8 cellular contexts compared by ENCODE assay signal in genomic region chr19:9935409-9936062, GRCh38. TPM values are rescaled to one million over a fixed set of nuclear protein-coding genes. Genes with fewer than 3 reads are reported as not detected.
DNase-seq lines count a peak whose midpoint lies in the region; ATAC-seq and TF ChIP-seq lines count a peak whose summit lies in the region.

No MANE protein-coding gene starts in this region.

- DNase-seq in CD8-positive, alpha-beta memory T cell = no peak
- DNase-seq in epithelial cell of esophagus (ENCODE audit: low read depth) (no peak), progenitor cell of endocrine pancreas (ENCODE audit: low spot score, unreplicated experiment) (no peak), medulla oblongata (ENCODE audit: extremely low spot score) (no peak)

- H3K27me3 Mint-ChIP-seq in CD8-positive, alpha-beta memory T cell = peaks cover 39 to 62% of the 10 kb centered on the region in 2 donors
- H3K27me3 Mint-ChIP-seq in progenitor cell of endocrine pancreas = peaks cover 23% of the 10 kb centered on the region

- no peaks in the 10 kb centered on the region for H3K9me3 Mint-ChIP-seq in CD8-positive, alpha-beta memory T cell
- H3K9me3 Mint-ChIP-seq in progenitor cell of endocrine pancreas (ENCODE audit: low read depth) = no peaks in the 10 kb centered on the region

- peaks cover 33% of the 10 kb centered on the region for H3K27me3 ChIP-seq in CD8-positive, alpha-beta memory T cell (ENCODE audit: insufficient read depth, low read length, poor library complexity, severe bottlenecking)
- H3K27me3 ChIP-seq in HUES64 (ENCODE audit: insufficient read depth, low read length) = peaks cover 13% of the 10 kb centered on the region; the same call in 1 of the 2 replicates

- peak overlapping the region; percentile 57 to 91 (median 82) for H3K4me3 Mint-ChIP-seq in CD8-positive, alpha-beta memory T cell
- peak overlapping the region; percentile 95 for H3K4me3 Mint-ChIP-seq in progenitor cell of endocrine pancreas (ENCODE audit: low read depth)

- no peaks in the 10 kb centered on the region for H3K36me3 Mint-ChIP-seq in CD8-positive, alpha-beta memory T cell
- peaks cover 1% of the 10 kb centered on the region for H3K36me3 Mint-ChIP-seq in progenitor cell of endocrine pancreas (ENCODE audit: insufficient read depth)

- TF ChIP-seq CTCF in epithelial cell of esophagus (IDR thresholded peaks at IDR 0.05; ENCODE audit: insufficient read depth, low read depth, low read length, missing control alignments) (no peak), progenitor cell of endocrine pancreas (IDR thresholded peaks at IDR 0.05; ENCODE audit: unreplicated experiment) (no peak)

- no peaks in the 10 kb centered on the region for H3K36me3 ChIP-seq in CD8-positive, alpha-beta memory T cell (ENCODE audit: insufficient read depth, low read length)
- H3K36me3 ChIP-seq in HUES64 (ENCODE audit: insufficient read depth, low read length) = no peaks in the 10 kb centered on the region

- peak overlapping the region in 4 of 8 donors; percentile 17 to 93 (median 72) for H3K27ac Mint-ChIP-seq in CD8-positive, alpha-beta memory T cell
- peak overlapping the region; percentile 73 for H3K27ac Mint-ChIP-seq in progenitor cell of endocrine pancreas

- peaks cover 23% of the 10 kb centered on the region for H3K4me1 ChIP-seq in CD8-positive, alpha-beta memory T cell (ENCODE audit: insufficient read depth, low read length)
- H3K4me1 ChIP-seq in HUES64 (ENCODE audit: insufficient read depth, low read length) = 0 out of 2 replicates have a peak, but pooled peaks cover 12% of the 10 kb centered on the region

- peaks cover 24 to 34% (median 32%) of the 10 kb centered on the region in 3 donors for H3K4me1 Mint-ChIP-seq in CD8-positive, alpha-beta memory T cell
- H3K4me1 Mint-ChIP-seq in progenitor cell of endocrine pancreas (ENCODE audit: low read depth) = peaks cover 12% of the 10 kb centered on the region

- no peaks in the 10 kb centered on the region for H3K9me3 ChIP-seq in CD8-positive, alpha-beta memory T cell (ENCODE audit: low read length)
- H3K9me3 ChIP-seq in HUES64 (ENCODE audit: insufficient read depth, low read depth, low read length) = no peaks in the 10 kb centered on the region

- ATAC-seq in GM21528 (IDR thresholded peaks at IDR 0.05; ENCODE audit: low FRiP score, unreplicated experiment) = no peak
- no peak for ATAC-seq in GM21717 (IDR thresholded peaks at IDR 0.05; ENCODE audit: unreplicated experiment)
- no peak for ATAC-seq in GM21737 (IDR thresholded peaks at IDR 0.05; ENCODE audit: unreplicated experiment)

- CTCF ChIA-PET in CD8-positive, alpha-beta memory T cell (lab: Charles Lee) = no interaction called here

- peak overlapping the region; percentile 62 for H3K9ac ChIP-seq in HUES64 (ENCODE audit: low read depth, low read length)

- H3K27ac ChIP-seq in CD8-positive, alpha-beta memory T cell (ENCODE audit: low read depth, low read length) = no peak overlapping the region
- H3K27ac ChIP-seq in HUES64 (ENCODE audit: low read depth, low read length) = peak overlapping the region; percentile 61; the same call in 1 of the 2 replicates

- 6% methylated on average over 23 of the region's 28 CpGs for WGBS in HUES64

- no peak overlapping the region for H3K4me3 ChIP-seq in CD8-positive, alpha-beta memory T cell (ENCODE audit: low read length)
- peak overlapping the region; percentile 83 for H3K4me3 ChIP-seq in HUES64 (ENCODE audit: low read length)
- peak overlapping the region; percentile 37 for H3K4me3 ChIP-seq in epithelial cell of esophagus (ENCODE audit: low read length)

- POLR2A ChIA-PET in CD8-positive, alpha-beta memory T cell (lab: Charles Lee) = no interaction called here

RNA-seq across cellular contexts. Expression of gene OLFM2, which starts 0.8 kb away (rescaled TPM):
- under 1 TPM; 0.40 to 0.90 TPM for total RNA-seq in CD8-positive, alpha-beta memory T cell
- polyA plus RNA-seq in CD8-positive, alpha-beta memory T cell = 4.6 TPM
- polyA plus RNA-seq in HUES64 (2013, experiment 1 of 2) = 39.1 TPM
- polyA plus RNA-seq in HUES64 (2013, experiment 2 of 2) = 52.9 TPM
- 55.0 and 57.9 TPM in 2 replicates for total RNA-seq in progenitor cell of endocrine pancreas

Comparison
In these comparisons a context has a peak if more than half of its experiments do, and no peak if none do; other contexts are left out.
1. RNA of gene OLFM2, which starts 0.8 kb away (total RNA-seq): 55.0 to 57.9 TPM in progenitor cell of endocrine pancreas; 0.40 to 0.90 TPM in CD8-positive, alpha-beta memory T cell; every median in the first group is over 10 times any median in the second.